In genomic region chr9:71552480-71552879, GRCh38 we compare ENCODE assay signal across 20 cellular contexts.
DNase-seq lines count a peak whose midpoint lies in the region; ATAC-seq, FAIRE-seq and TF ChIP-seq lines count a peak whose summit lies in the region.
"Had no signal": no experiment of that assay in that cellular context is flagged by ENCODE, and none has a peak within 500 bp of the region (broad histone marks: within the 10 kb centered on the region; RNA-seq: fewer than 3 reads in every experiment).

No MANE protein-coding gene starts in this region.

- peak; percentile 76 for DNase-seq in H9
- DNase-seq in NCI-H2171 treated with DMSO at 0.1 percent for 48 hours (lab: John Stamatoyannopoulos, UW) = peak; percentile 92
- peak; percentile 23 to 52 for DNase-seq in H1 (ENCODE audit: low read depth in 1 of 2, low spot score in 2 of 2)
- no peak for DNase-seq in neuronal stem cell (ENCODE audit: low spot score)
- no peak for DNase-seq in stimulated activated CD4-positive, alpha-beta T cell treated with anti-CD3 and anti-CD28 coated beads, Interleukin-2, amount 100 ng/mL, for 48 hours
- no peak for DNase-seq in effector memory CD4-positive, alpha-beta T cell
- DNase-seq in HFFc6 = no peak
- DNase-seq: activated naive CD4-positive, alpha-beta T cell treated with anti-CD3 and anti-CD28 coated beads, Interleukin-2, amount 50 U/mL, for 16 hours; BE2C; left ventricle myocardium inferior; naive B cell; NCI-H1092 treated with DMSO at 0.1 percent for 48 hours; stimulated activated CD4-positive, alpha-beta T cell treated with anti-CD3 and anti-CD28 coated beads, Interleukin-4, amount 100 ng/mL, for 4 hours had no signal

- TF ChIP-seq POLR2A in H1 (IDR thresholded peaks at IDR 0.05; ENCODE audit: control extremely low read depth in 1 of 2, low read depth in 2 of 2, low read length in 2 of 2) = no peak

- ATAC-seq in GM21360 (IDR thresholded peaks at IDR 0.05; ENCODE audit: unreplicated experiment) = no peak
- ATAC-seq: right cardiac atrium; stimulated activated effector memory CD8-positive, alpha-beta T cell treated with anti-CD3 and anti-CD28 coated beads, Interleukin-12 subunit alpha, Interleukin-12 subunit beta, amount 100 ng/mL, for 72 hours had no signal

- H4K91ac ChIP-seq in H9 (ENCODE audit: insufficient read length, low read depth, low read length) = no peak overlapping the region
- no peak overlapping the region for H4K91ac ChIP-seq in H1 (replicated peaks; ENCODE audit: insufficient read length, low read length)
- H4K91ac ChIP-seq in neuronal stem cell (ENCODE audit: low read depth, low read length, poor library complexity) = no peak overlapping the region

- H2BK5ac ChIP-seq in H9 (ENCODE audit: insufficient read length, low read length) = no peak overlapping the region
- no peak overlapping the region for H2BK5ac ChIP-seq in H1 (ENCODE audit: low read depth, low read length)
- H2BK5ac ChIP-seq in neuronal stem cell (ENCODE audit: low read length) = no peak overlapping the region

- H2BK12ac ChIP-seq in H9 (ENCODE audit: insufficient read length, low read depth, low read length) = no peak overlapping the region
- H2BK12ac ChIP-seq in H1 (ENCODE audit: low read depth, low read length) = no peak overlapping the region
- H2BK12ac ChIP-seq in neuronal stem cell (ENCODE audit: low read length) = no peak overlapping the region

- no peak overlapping the region for H2AK5ac ChIP-seq in H9 (ENCODE audit: insufficient read length, low read length)
- H2AK5ac ChIP-seq in H1 (ENCODE audit: low read depth, low read length) = no peak overlapping the region
- no peak overlapping the region for H2AK5ac ChIP-seq in neuronal stem cell (ENCODE audit: low read depth, low read length)

- H4K5ac ChIP-seq in H9 (ENCODE audit: insufficient read length, low read depth, low read length) = no peak overlapping the region
- no peak overlapping the region for H4K5ac ChIP-seq in H1 (ENCODE audit: insufficient read length, low read depth, low read length)

- H3K9me3 ChIP-seq in H9 (ENCODE audit: control insufficient read depth, low read depth, low read length) (no peaks in the 10 kb centered on the region), H1 (ENCODE audit: insufficient read depth in 2 of 2, low read depth in 1 of 2, low read length in 1 of 2) (no peaks in the 10 kb centered on the region), neuronal stem cell (replicated peaks in 1 of 2; ENCODE audit: control insufficient read depth in 2 of 2, insufficient read depth in 1 of 2, low read depth in 1 of 2, low read length in 2 of 2) (no peaks in the 10 kb centered on the region)
- no peaks in the 10 kb centered on the region for H3K9me3 ChIP-seq in effector memory CD4-positive, alpha-beta T cell (ENCODE audit: control insufficient read depth, low read length)
- H3K9me3 ChIP-seq: BE2C, left ventricle myocardium inferior had no signal

- H3K36me3 ChIP-seq in H1 (ENCODE audit: control insufficient read depth in 2 of 4, insufficient read depth in 4 of 4, low read length in 3 of 4) (no peaks in the 10 kb centered on the region), neuronal stem cell (replicated peaks in 1 of 2; ENCODE audit: control insufficient read depth in 2 of 2, insufficient read depth in 2 of 2, low read length in 2 of 2) (no peaks in the 10 kb centered on the region)
- no peaks in the 10 kb centered on the region for H3K36me3 ChIP-seq in effector memory CD4-positive, alpha-beta T cell (ENCODE audit: control insufficient read depth, insufficient read depth, low read length)
- H3K36me3 ChIP-seq: BE2C, left ventricle myocardium inferior had no signal

- H3K27me3 Mint-ChIP-seq in H9 (ENCODE audit: low read depth) = no peaks in the 10 kb centered on the region
- peaks cover 1% of the 10 kb centered on the region for H3K27me3 Mint-ChIP-seq in HFFc6 (ENCODE audit: insufficient read depth)

- CTCF ChIA-PET in H1 (lab: Charles Lee; ENCODE audit: partially characterized antibody) = interaction anchor here (0.6 to 1.4 kb wide), 13 partner anchors 10 to 542 kb away, joined by 3 to 4 read pairs (median 3); no protein-coding TSS in a partner anchor

- H3K79me1 ChIP-seq in H9 (ENCODE audit: insufficient read depth, low read depth, low read length, poor library complexity, severe bottlenecking) (no peaks in the 10 kb centered on the region), H1 (ENCODE audit: low read depth, low read length) (no peaks in the 10 kb centered on the region), neuronal stem cell (ENCODE audit: low read depth, low read length) (no peaks in the 10 kb centered on the region)

- H3K23ac ChIP-seq in H9 (ENCODE audit: insufficient read length, low read depth, low read length) (no peak overlapping the region), H1 (ENCODE audit: insufficient read length) (no peak overlapping the region), neuronal stem cell (ENCODE audit: low read depth, low read length, poor library complexity) (no peak overlapping the region)

- WGBS in H9 (ENCODE audit: extremely low coverage, insufficient read length, low lambda C conversion rate) = no CpG with 5 or more reads among the region's 7 CpGs
- 36% methylated on average over 7 of the region's 7 CpGs; no CpG with 5 or more reads in 1 of the 2 experiments for WGBS in H1 (ENCODE audit: extremely low coverage in 1 of 2, insufficient coverage in 1 of 2, insufficient read length in 1 of 2, insufficient replicate concordance in 2 of 2, low coverage in 1 of 2, low lambda C conversion rate in 2 of 2, missing lambda C conversion rate in 1 of 2), 2 experiments
- no CpG with 5 or more reads among the region's 7 CpGs for WGBS in neuronal stem cell (ENCODE audit: extremely low coverage in 2 of 2, insufficient read length in 2 of 2, insufficient replicate concordance in 1 of 2), 2 donors

- H3K4me3 Mint-ChIP-seq in H9 (no peak overlapping the region), HFFc6 (no peak overlapping the region)
- H3K4me3 Mint-ChIP-seq: IgD-negative memory B cell; naive B cell; stimulated activated effector memory CD8-positive, alpha-beta T cell treated with anti-CD3 and anti-CD28 coated beads, Interleukin-12 subunit alpha, Interleukin-12 subunit beta, amount 100 ng/mL, for 72 hours had no signal

- no peak overlapping the region for H3K4ac ChIP-seq in H9 (ENCODE audit: low read depth, low read length)
- no peak overlapping the region for H3K4ac ChIP-seq in H1 (replicated peaks; ENCODE audit: insufficient read length, low read depth, low read length)
- H3K4ac ChIP-seq in neuronal stem cell (ENCODE audit: low read length) = no peak overlapping the region

- H3K27ac Mint-ChIP-seq in H9 = no peak overlapping the region
- H3K27ac Mint-ChIP-seq in HFFc6 = no peak overlapping the region
- H3K27ac Mint-ChIP-seq: IgD-negative memory B cell; stimulated activated effector memory CD8-positive, alpha-beta T cell treated with anti-CD3 and anti-CD28 coated beads, Interleukin-12 subunit alpha, Interleukin-12 subunit beta, amount 100 ng/mL, for 72 hours had no signal

- H3K4me1 ChIP-seq in H9 (ENCODE audit: insufficient read depth, low read length) = no peaks in the 10 kb centered on the region
- H3K4me1 ChIP-seq in H1 (replicated peaks in 1 of 4; ENCODE audit: control insufficient read depth in 3 of 4, insufficient read depth in 4 of 4, low read length in 3 of 4) = peaks cover 0 to 6% (median 3%) of the 10 kb centered on the region in 4 experiments; a peak in 6 of 7 replicates
- H3K4me1 ChIP-seq in neuronal stem cell (ENCODE audit: control insufficient read depth in 2 of 2, insufficient read depth in 1 of 2, low read depth in 1 of 2, low read length in 2 of 2) = peaks cover 0 to 1% of the 10 kb centered on the region in 2 donors
- no peaks in the 10 kb centered on the region for H3K4me1 ChIP-seq in effector memory CD4-positive, alpha-beta T cell (ENCODE audit: control insufficient read depth, insufficient read depth, low read length, poor library complexity, severe bottlenecking)
- H3K4me1 ChIP-seq: BE2C, left ventricle myocardium inferior had no signal

- H3K9me3 Mint-ChIP-seq in H9 = no peaks in the 10 kb centered on the region
- H3K9me3 Mint-ChIP-seq in HFFc6 = no peaks in the 10 kb centered on the region
- H3K9me3 Mint-ChIP-seq: naive B cell; stimulated activated effector memory CD8-positive, alpha-beta T cell treated with anti-CD3 and anti-CD28 coated beads, Interleukin-12 subunit alpha, Interleukin-12 subunit beta, amount 100 ng/mL, for 72 hours had no signal

- H2BK120ac ChIP-seq in H9 (ENCODE audit: low read depth, low read length, poor library complexity, severe bottlenecking) (no peak overlapping the region), H1 (replicated peaks; ENCODE audit: low read depth, low read length) (no peak overlapping the region), neuronal stem cell (ENCODE audit: low read depth, low read length) (no peak overlapping the region)

- H3K79me2 ChIP-seq in H9 (ENCODE audit: insufficient read depth, low read length) = no peaks in the 10 kb centered on the region
- no peaks in the 10 kb centered on the region for H3K79me2 ChIP-seq in H1 (ENCODE audit: control insufficient read depth in 1 of 2, insufficient read depth in 2 of 2, low read length in 2 of 2)

- H3K9ac ChIP-seq in H9 (ENCODE audit: extremely low read depth, insufficient read length, low read length) (no peak overlapping the region), H1 (replicated peaks in 1 of 4; ENCODE audit: extremely low read depth in 1 of 4, low read depth in 3 of 4, low read length in 3 of 4) (no peak overlapping the region), neuronal stem cell (ENCODE audit: low read depth, low read length, poor library complexity) (no peak overlapping the region)

- H3K27me3 ChIP-seq in H9 (ENCODE audit: insufficient read depth, low read length) = no peaks in the 10 kb centered on the region
- no peaks in the 10 kb centered on the region for H3K27me3 ChIP-seq in H1 (replicated peaks in 1 of 4; ENCODE audit: control insufficient read depth in 3 of 4, extremely low read depth in 1 of 4, insufficient read depth in 3 of 4, low read length in 3 of 4)
- no peaks in the 10 kb centered on the region for H3K27me3 ChIP-seq in neuronal stem cell (ENCODE audit: control insufficient read depth in 3 of 3, insufficient read depth in 3 of 3, low read depth in 1 of 3, low read length in 3 of 3)
- H3K27me3 ChIP-seq in effector memory CD4-positive, alpha-beta T cell (replicated peaks; ENCODE audit: control insufficient read depth, insufficient read depth, low read length, poor library complexity, severe bottlenecking) = no peaks in the 10 kb centered on the region

- no peak overlapping the region for H3K27ac ChIP-seq in H9 (ENCODE audit: insufficient read length, low read depth, low read length)
- H3K27ac ChIP-seq in H1 (ENCODE audit: low read depth, low read length) = no peak overlapping the region
- no peak overlapping the region for H3K27ac ChIP-seq in neuronal stem cell (replicated peaks; ENCODE audit: low read length)
- no peak overlapping the region for H3K27ac ChIP-seq in effector memory CD4-positive, alpha-beta T cell (ENCODE audit: insufficient read depth, low read length, poor library complexity, severe bottlenecking)
- H3K27ac ChIP-seq: left ventricle myocardium inferior had no signal

- TF ChIP-seq EP300 in H1 (IDR thresholded peaks at IDR 0.05; ENCODE audit: borderline replicate concordance in 1 of 2, low read depth in 2 of 2, low read length in 2 of 2) = no peak

- FAIRE-seq in H1 (lab: Jason Lieb, UNC) = peak; percentile 63
- FAIRE-seq: bronchial epithelial cell, endothelial cell of umbilical vein, GM12891 had no signal

- H2AFZ ChIP-seq in H9 (ENCODE audit: low read length) = no peak overlapping the region
- H2AFZ ChIP-seq in H1 (ENCODE audit: low read length) = no peak overlapping the region
- H2AFZ ChIP-seq in neuronal stem cell (ENCODE audit: low read length) = peak overlapping the region; percentile 41

- no peak overlapping the region for H3T11ph ChIP-seq in H9 (ENCODE audit: low read length)

- no peak overlapping the region; a peak in 1 of 8 replicates for H3K4me3 ChIP-seq in H1 (ENCODE audit: extremely low read depth in 1 of 4, insufficient read depth in 2 of 4, low read depth in 3 of 4, low read length in 4 of 4)
- no peak overlapping the region for H3K4me3 ChIP-seq in neuronal stem cell (ENCODE audit: low read length in 2 of 2)
- H3K4me3 ChIP-seq in effector memory CD4-positive, alpha-beta T cell (ENCODE audit: insufficient read depth, low read depth, low read length, poor library complexity, severe bottlenecking) = no peak overlapping the region
- H3K4me3 ChIP-seq: left ventricle myocardium inferior had no signal

- H4K20me1 ChIP-seq in H9 (ENCODE audit: control insufficient read depth, insufficient read depth, insufficient read length) (no peaks in the 10 kb centered on the region), H1 (replicated peaks in 1 of 2; ENCODE audit: control insufficient read depth in 1 of 2, insufficient read depth in 2 of 2, low read length in 2 of 2) (no peaks in the 10 kb centered on the region)

- H3K23me2 ChIP-seq in H9 (ENCODE audit: insufficient read length, low read depth, low read length, poor library complexity, severe bottlenecking) = no peaks in the 10 kb centered on the region
- no peaks in the 10 kb centered on the region for H3K23me2 ChIP-seq in H1 (ENCODE audit: low read depth, low read length)

- TF ChIP-seq CTCF in H9 (conservative IDR thresholded peaks at IDR 0.05) = peak; percentile 28; the same call in 2 of the 3 replicates
- peak in 2 of 3 experiments; percentile 37 to 45; a peak in 3 of 4 replicates for TF ChIP-seq CTCF in H1 (IDR thresholded peaks at IDR 0.05; ENCODE audit: control extremely low read depth in 1 of 3, insufficient read depth in 1 of 3, low read depth in 1 of 3, low read length in 3 of 3)
- TF ChIP-seq CTCF in HFFc6 (IDR thresholded peaks at IDR 0.05) = no peak

- H3K18ac ChIP-seq in H9 (ENCODE audit: insufficient read length, low read depth, low read length) (no peak overlapping the region), H1 (ENCODE audit: extremely low read depth, low read length) (no peak overlapping the region), neuronal stem cell (ENCODE audit: low read length) (no peak overlapping the region)

- H3K4me2 ChIP-seq in H9 (ENCODE audit: insufficient read depth, insufficient read length, low read length) (no peak overlapping the region), H1 (ENCODE audit: insufficient read depth in 1 of 2, low read depth in 2 of 2, low read length in 2 of 2) (peak overlapping the region; percentile 2 to 41; a peak in 1 of 4 replicates), neuronal stem cell (ENCODE audit: insufficient read depth, low read length, poor library complexity, severe bottlenecking) (no peak overlapping the region)

- POLR2A ChIA-PET in H1 (lab: Charles Lee; ENCODE audit: partially characterized antibody) = interaction anchor here (1.0 kb wide), 1 partner anchor 105 kb away, joined by 3 read pairs; no protein-coding TSS in a partner anchor

- peaks cover 5 to 7% of the 10 kb centered on the region in 2 experiments for H3K4me1 Mint-ChIP-seq in H9
- H3K4me1 Mint-ChIP-seq in HFFc6 (ENCODE audit: low read depth) = no peaks in the 10 kb centered on the region
- H3K4me1 Mint-ChIP-seq: stimulated activated effector memory CD8-positive, alpha-beta T cell treated with anti-CD3 and anti-CD28 coated beads, Interleukin-12 subunit alpha, Interleukin-12 subunit beta, amount 100 ng/mL, for 72 hours had no signal

- H4K8ac ChIP-seq in H9 (replicated peaks; ENCODE audit: insufficient read length, low read depth, low read length) (no peak overlapping the region), H1 (ENCODE audit: extremely low read depth, insufficient read depth, low read length) (no peak overlapping the region), neuronal stem cell (ENCODE audit: low read depth, low read length) (no peak overlapping the region)

- H3K36me3 Mint-ChIP-seq in H9 (ENCODE audit: insufficient read depth in 1 of 3, low read depth in 3 of 3) = no peaks in the 10 kb centered on the region
- H3K36me3 Mint-ChIP-seq in HFFc6 (ENCODE audit: low read depth) = no peaks in the 10 kb centered on the region
- H3K36me3 Mint-ChIP-seq: IgD-negative memory B cell; naive B cell; stimulated activated effector memory CD8-positive, alpha-beta T cell treated with anti-CD3 and anti-CD28 coated beads, Interleukin-12 subunit alpha, Interleukin-12 subunit beta, amount 100 ng/mL, for 72 hours had no signal

- H2BK15ac ChIP-seq in H9 (ENCODE audit: low read depth, low read length) = no peak overlapping the region
- no peak overlapping the region for H2BK15ac ChIP-seq in H1 (ENCODE audit: low read length)
- no peak overlapping the region for H2BK15ac ChIP-seq in neuronal stem cell (ENCODE audit: low read length)

- peak; percentile 21 to 38; a peak in 3 of 4 replicates for TF ChIP-seq RAD21 in H1 (IDR thresholded peaks at IDR 0.05 in 1 of 2, conservative IDR thresholded peaks at IDR 0.05 in 1 of 2; ENCODE audit: low read depth in 2 of 2, low read length in 2 of 2)

- H3K56ac ChIP-seq in H9 (ENCODE audit: insufficient read length, low read depth, low read length) = no peak overlapping the region
- no peak overlapping the region for H3K56ac ChIP-seq in H1 (replicated peaks; ENCODE audit: insufficient read length, low read depth, low read length)

- H3K14ac ChIP-seq in H9 (ENCODE audit: insufficient read depth, low read length) (no peak overlapping the region), H1 (ENCODE audit: insufficient read length) (no peak overlapping the region), neuronal stem cell (ENCODE audit: low read length) (no peak overlapping the region)

- H2BK20ac ChIP-seq in H9 (ENCODE audit: low read depth, low read length, poor library complexity, severe bottlenecking) = no peak overlapping the region
- H2BK20ac ChIP-seq in H1 (ENCODE audit: low read length) = no peak overlapping the region

Comparison
In these comparisons a context has a peak if more than half of its experiments do, and no peak if none do; other contexts are left out.
1. DNase-seq: peak in H9 (single experiment), NCI-H2171 treated with DMSO at 0.1 percent for 48 hours (single experiment) and H1 (2 of 2); none in neuronal stem cell (single experiment), stimulated activated CD4-positive, alpha-beta T cell treated with anti-CD3 and anti-CD28 coated beads, Interleukin-2, amount 100 ng/mL, for 48 hours (0 of 2), effector memory CD4-positive, alpha-beta T cell (0 of 3) and HFFc6 (single experiment).
2. H3K4me2 ChIP-seq: peak in H1 (2 of 2); none in H9 (single experiment) and neuronal stem cell (single experiment).